In the genomic region with DNA sequence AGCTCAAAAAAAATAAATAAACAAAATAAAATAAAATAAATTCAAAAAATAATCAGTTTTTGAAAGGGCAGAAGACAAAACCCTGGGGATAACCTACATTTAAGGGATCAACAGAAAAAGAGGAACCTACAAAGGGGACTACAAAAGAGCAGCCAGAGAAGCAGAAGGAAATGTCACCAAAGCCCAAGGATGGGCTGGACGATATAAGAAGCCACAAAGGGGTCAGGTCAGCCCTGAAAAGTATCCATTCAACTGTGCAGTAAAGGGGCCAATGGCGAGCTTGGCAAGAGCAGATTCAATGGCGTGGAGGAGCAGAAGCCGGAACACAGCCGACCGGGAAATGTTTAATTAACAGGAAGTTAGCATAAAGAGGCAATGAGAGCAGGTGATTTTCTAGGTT, we compare ENCODE assay signal across 25 cellular contexts. TPM values are rescaled to one million over a fixed set of nuclear protein-coding genes. Genes with fewer than 3 reads are reported as not detected.
A peak's percentile ranks its signal among the peaks of the same experiment; 100 is the strongest.
DNase-seq lines count a peak whose midpoint lies in the region; ATAC-seq and TF ChIP-seq lines count a peak whose summit lies in the region.
"Had no signal": no experiment of that assay in that cellular context is flagged by ENCODE, and none has a peak within 500 bp of the region (broad histone marks: within the 10 kb centered on the region; RNA-seq: fewer than 3 reads in every experiment).

No MANE protein-coding gene starts in this region.

- no peaks in the 10 kb centered on the region for H3K9me3 ChIP-seq in upper lobe of right lung
- H3K9me3 ChIP-seq: ascending aorta, left lung, psoas muscle, testis had no signal

- no peak overlapping the region for H3K27ac ChIP-seq in upper lobe of right lung
- H3K27ac ChIP-seq: ascending aorta, psoas muscle, testis had no signal

- peaks cover 44% of the 10 kb centered on the region for H3K36me3 ChIP-seq in upper lobe of right lung

- POLR2A ChIA-PET in activated B cell treated with CpG ODN at 0.5 μM for 24 hours (lab: Charles Lee), result interaction anchor here (0.6 to 1.7 kb wide), 4 partner anchors 17 to 329 kb away, joined by 3 to 6 read pairs (median 3); a partner anchor contains a TSS

- H3K4me1 ChIP-seq in upper lobe of right lung, result no peaks in the 10 kb centered on the region
- H3K4me1 ChIP-seq: ascending aorta, left lung, psoas muscle, testis had no signal

- peak overlapping the region; percentile 71 for H3K27ac Mint-ChIP-seq in stimulated activated naive CD8-positive, alpha-beta T cell treated with anti-CD3 and anti-CD28 coated beads, Interleukin-15, Interleukin-2, amounts not matched to agents 100 ng/mL and 50 ng/mL, for 24 hours
- H3K27ac Mint-ChIP-seq in activated B cell treated with CpG ODN at 0.5 μM for 24 hours, result peak overlapping the region; percentile 82
- H3K27ac Mint-ChIP-seq: activated CD4-positive, alpha-beta memory T cell treated with anti-CD3 and anti-CD28 coated beads for 36 hours; activated naive CD4-positive, alpha-beta T cell treated with anti-CD3 and anti-CD28 coated beads for 36 hours; activated T-cell treated with anti-CD3 and anti-CD28 coated beads, Interleukin-2, amount 50 U/mL, for 24 hours; CD4-positive, alpha-beta T cell; T-cell had no signal

- no peak for ATAC-seq in stimulated activated naive CD8-positive, alpha-beta T cell treated with anti-CD3 and anti-CD28 coated beads, Interleukin-15, Interleukin-2, amounts not matched to agents 100 U/mL and 50 U/mL, for 24 hours
- ATAC-seq in activated B cell treated with CpG ODN at 0.5 μM for 24 hours (ENCODE audit: low read depth) (peak; percentile 40), upper lobe of right lung (peak; percentile 44), HG02981 (IDR thresholded peaks at IDR 0.05; ENCODE audit: unreplicated experiment) (no peak)
- ATAC-seq: left lung, PC-3, psoas muscle, T-cell had no signal

- no peaks in the 10 kb centered on the region for H3K27me3 Mint-ChIP-seq in stimulated activated naive CD8-positive, alpha-beta T cell treated with anti-CD3 and anti-CD28 coated beads, Interleukin-15, Interleukin-2, amounts not matched to agents 100 ng/mL and 50 ng/mL, for 24 hours
- no peaks in the 10 kb centered on the region for H3K27me3 Mint-ChIP-seq in activated B cell treated with CpG ODN at 0.5 μM for 24 hours
- H3K27me3 Mint-ChIP-seq: activated CD4-positive, alpha-beta memory T cell treated with anti-CD3 and anti-CD28 coated beads for 36 hours; CD4-positive, alpha-beta T cell had no signal

- CTCF ChIA-PET in activated B cell treated with CpG ODN at 0.5 μM for 24 hours (lab: Charles Lee), result interaction anchor here (2.2 kb wide), 1 partner anchor 176 kb away, joined by 8 read pairs; no protein-coding TSS in a partner anchor

- intact Hi-C loops in activated B cell treated with CpG ODN at 0.5 μM for 24 hours (cut with micrococcal nuclease), result no loop called here
- intact Hi-C loops in upper lobe of right lung (cut with DNase I), result no loop called here

- peak overlapping the region; percentile 26 for H3K4me3 Mint-ChIP-seq in stimulated activated naive CD8-positive, alpha-beta T cell treated with anti-CD3 and anti-CD28 coated beads, Interleukin-15, Interleukin-2, amounts not matched to agents 100 ng/mL and 50 ng/mL, for 24 hours
- peak overlapping the region; percentile 55 for H3K4me3 Mint-ChIP-seq in activated B cell treated with CpG ODN at 0.5 μM for 24 hours
- H3K4me3 Mint-ChIP-seq: activated CD4-positive, alpha-beta memory T cell treated with anti-CD3 and anti-CD28 coated beads for 36 hours; activated naive CD4-positive, alpha-beta T cell treated with anti-CD3 and anti-CD28 coated beads for 36 hours; activated T-cell treated with anti-CD3 and anti-CD28 coated beads, Interleukin-2, amount 50 U/mL, for 24 hours; CD4-positive, alpha-beta T cell; T-cell had no signal

- H3K4me1 Mint-ChIP-seq in stimulated activated naive CD8-positive, alpha-beta T cell treated with anti-CD3 and anti-CD28 coated beads, Interleukin-15, Interleukin-2, amounts not matched to agents 100 ng/mL and 50 ng/mL, for 24 hours (ENCODE audit: low read depth), result no peaks in the 10 kb centered on the region
- peaks cover 7% of the 10 kb centered on the region for H3K4me1 Mint-ChIP-seq in activated B cell treated with CpG ODN at 0.5 μM for 24 hours

- TF ChIP-seq CTCF in activated B cell treated with CpG ODN at 0.5 μM for 24 hours (IDR thresholded peaks at IDR 0.05) (no peak), upper lobe of right lung (IDR thresholded peaks at IDR 0.05) (no peak)

- H3K4me3 ChIP-seq in upper lobe of right lung, result no peak overlapping the region
- H3K4me3 ChIP-seq: ascending aorta, left lung, psoas muscle, testis had no signal

- H3K9me3 Mint-ChIP-seq in stimulated activated naive CD8-positive, alpha-beta T cell treated with anti-CD3 and anti-CD28 coated beads, Interleukin-15, Interleukin-2, amounts not matched to agents 100 ng/mL and 50 ng/mL, for 24 hours, result no peaks in the 10 kb centered on the region
- no peaks in the 10 kb centered on the region for H3K9me3 Mint-ChIP-seq in activated B cell treated with CpG ODN at 0.5 μM for 24 hours
- H3K9me3 Mint-ChIP-seq: activated CD4-positive, alpha-beta memory T cell treated with anti-CD3 and anti-CD28 coated beads for 36 hours; activated naive CD4-positive, alpha-beta T cell treated with anti-CD3 and anti-CD28 coated beads for 36 hours; activated T-cell treated with anti-CD3 and anti-CD28 coated beads, Interleukin-2, amount 50 U/mL, for 24 hours; CD4-positive, alpha-beta T cell; T-cell had no signal

- DNase-seq in stimulated activated naive CD8-positive, alpha-beta T cell treated with anti-CD3 and anti-CD28 coated beads, Interleukin-15, Interleukin-2, amounts not matched to agents 100 U/mL and 50 U/mL, for 24 hours, result no peak
- DNase-seq in NOMO-1 treated with DMSO at 0.1 percent for 48 hours (lab: John Stamatoyannopoulos, UW; ENCODE audit: unreplicated experiment) (peak; percentile 58), activated B cell treated with CpG ODN at 0.5 μM for 24 hours (no peak), upper lobe of right lung (no peak), anterior cingulate cortex (lab: John Stamatoyannopoulos, UW) (no peak), hypothalamus (lab: John Stamatoyannopoulos, UW) (no peak)
- DNase-seq: activated CD4-positive, alpha-beta memory T cell treated with anti-CD3 and anti-CD28 coated beads for 36 hours; activated naive CD4-positive, alpha-beta T cell treated with anti-CD3 and anti-CD28 coated beads for 36 hours; activated T-cell treated with anti-CD3 and anti-CD28 coated beads, Interleukin-2, amount 50 U/mL, for 24 hours; CD4-positive, alpha-beta T cell; central memory CD4-positive, alpha-beta T cell; H7; head of caudate nucleus; left lung; NCI-H187 treated with DMSO at 0.1 percent for 48 hours; NCI-H2227 treated with DMSO at 0.1 percent for 48 hours; NCI-H748 treated with DMSO at 0.1 percent for 48 hours; PC-3; psoas muscle; SHP77; T-cell; testis had no signal

- no peaks in the 10 kb centered on the region for H3K27me3 ChIP-seq in upper lobe of right lung
- H3K27me3 ChIP-seq: ascending aorta, left lung, testis had no signal

- peaks cover 36% of the 10 kb centered on the region for H3K36me3 Mint-ChIP-seq in stimulated activated naive CD8-positive, alpha-beta T cell treated with anti-CD3 and anti-CD28 coated beads, Interleukin-15, Interleukin-2, amounts not matched to agents 100 ng/mL and 50 ng/mL, for 24 hours (ENCODE audit: low read depth)
- H3K36me3 Mint-ChIP-seq in activated B cell treated with CpG ODN at 0.5 μM for 24 hours (ENCODE audit: low read depth), result peaks cover 52% of the 10 kb centered on the region

RNA-seq across cellular contexts. Expression of a gene that starts 16.9 kb away (rescaled TPM):
- total RNA-seq in activated B cell treated with CpG ODN at 0.5 μM for 24 hours (46.0 and 49.4 TPM in 2 replicates), upper lobe of right lung (42.0 TPM)

RNA-seq across cellular contexts. Expression of a gene that starts 56.8 kb away (rescaled TPM):
- total RNA-seq in activated B cell treated with CpG ODN at 0.5 μM for 24 hours (75.1 and 88.9 TPM in 2 replicates), upper lobe of right lung (784 TPM)

RNA-seq across cellular contexts. Expression of a gene that starts 58.9 kb away (rescaled TPM):
- total RNA-seq in activated B cell treated with CpG ODN at 0.5 μM for 24 hours (29.2 and 35.5 TPM in 2 replicates), upper lobe of right lung (37.7 TPM)

Comparison
In these comparisons a context has a peak if more than half of its experiments do, and no peak if none do; other contexts are left out.
1. ATAC-seq: peak in activated B cell treated with CpG ODN at 0.5 μM for 24 hours (single experiment) and upper lobe of right lung (single experiment); none in stimulated activated naive CD8-positive, alpha-beta T cell treated with anti-CD3 and anti-CD28 coated beads, Interleukin-15, Interleukin-2, amounts not matched to agents 100 U/mL and 50 U/mL, for 24 hours (single experiment) and HG02981 (single experiment).